ENCODE assay signal across 9 cellular contexts in the genomic region with DNA sequence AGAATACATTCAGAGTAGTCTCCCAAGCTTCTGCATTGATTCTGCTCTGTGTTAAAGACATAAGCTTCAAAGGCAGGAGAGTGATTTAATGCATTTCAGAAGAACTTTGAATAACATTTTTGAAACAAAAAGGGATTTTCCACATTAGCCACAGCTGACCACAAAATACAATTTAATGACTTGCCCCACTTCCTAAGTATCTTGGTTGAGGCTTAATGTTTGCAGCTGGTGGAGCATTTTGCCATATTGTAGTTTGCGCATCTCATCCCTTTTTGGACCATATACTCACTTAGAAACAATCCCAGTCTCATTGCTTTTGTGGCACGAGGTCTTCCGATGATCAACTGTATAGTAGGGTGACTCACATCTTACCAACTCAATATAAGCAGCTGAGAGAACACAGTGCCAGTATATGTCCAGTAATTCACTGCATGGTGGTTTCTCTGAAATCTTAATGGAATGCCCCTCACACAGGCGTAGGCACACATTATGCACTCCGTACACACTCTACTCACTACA.
DNase-seq lines count a peak whose midpoint lies in the region; ATAC-seq lines count a peak whose summit lies in the region.
"Had no signal": no experiment of that assay in that cellular context is flagged by ENCODE, and none has a peak within 500 bp of the region (broad histone marks: within the 10 kb centered on the region; RNA-seq: fewer than 3 reads in every experiment).

No MANE protein-coding gene starts in this region.

- peak overlapping the region; percentile 65 for H3K27ac ChIP-seq in SJCRH30
- H3K27ac ChIP-seq: VCaP had no signal

- H3K9me3 ChIP-seq in SJCRH30 (replicated peaks), result no peaks in the 10 kb centered on the region; the same call in 1 of the 2 replicates

- peak; percentile 64 to 87 for DNase-seq in SJCRH30
- DNase-seq in iris pigment epithelial cell (ENCODE audit: low read depth), result peak; percentile 85
- no peak for DNase-seq in cerebellum (ENCODE audit: low spot score)
- DNase-seq in SIG-M5 (lab: John Stamatoyannopoulos, UW), result no peak
- DNase-seq in GOT3 (lab: John Stamatoyannopoulos, UW), result no peak
- no peak for DNase-seq in NCI-H2227 (lab: John Stamatoyannopoulos, UW; ENCODE audit: unreplicated experiment)

- H3K27me3 ChIP-seq in SJCRH30, result no peaks in the 10 kb centered on the region

- peak; percentile 70 for ATAC-seq in GM18520 (IDR thresholded peaks at IDR 0.05; ENCODE audit: unreplicated experiment)
- peak; percentile 60 for ATAC-seq in HG02678 (IDR thresholded peaks at IDR 0.05; ENCODE audit: unreplicated experiment)

- no peak overlapping the region for H3K4me3 ChIP-seq in SJCRH30

- H3K36me3 ChIP-seq in SJCRH30, result no peaks in the 10 kb centered on the region

- H3K4me1 ChIP-seq in SJCRH30, result peaks cover 46% of the 10 kb centered on the region

Comparison
In these comparisons a context has a peak if more than half of its experiments do, and no peak if none do; other contexts are left out.
1. DNase-seq: peak in SJCRH30 (2 of 2) and iris pigment epithelial cell (single experiment); none in cerebellum (single experiment), SIG-M5 (single experiment), GOT3 (single experiment) and NCI-H2227 (single experiment).